Comparison of ENCODE assay signal across 8 cellular contexts in the genomic region with DNA sequence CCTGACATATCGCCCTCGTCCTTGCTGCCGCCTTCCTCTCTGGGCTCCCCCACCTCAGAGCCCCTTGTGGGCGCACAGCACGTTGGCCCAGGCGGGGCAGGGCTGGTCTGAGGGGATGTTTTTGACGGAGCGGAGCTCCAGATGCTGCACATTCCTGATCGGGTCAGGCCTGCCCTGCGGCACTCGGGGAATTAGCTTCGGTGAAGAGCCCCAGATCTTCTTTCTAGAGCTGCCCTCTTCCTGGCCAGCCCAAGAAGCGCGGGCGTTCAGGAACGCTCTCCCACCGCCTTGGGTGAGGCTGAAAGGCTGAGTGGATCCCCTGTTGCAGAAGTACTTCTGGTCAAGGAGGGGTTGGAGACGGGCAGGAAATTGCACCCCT. TPM values are rescaled to one million over a fixed set of nuclear protein-coding genes. Genes with fewer than 3 reads are reported as not detected.
DNase-seq lines count a peak whose midpoint lies in the region; ATAC-seq and TF ChIP-seq lines count a peak whose summit lies in the region.

No MANE protein-coding gene starts in this region.

- DNase-seq in NCI-H2227 (lab: John Stamatoyannopoulos, UW; ENCODE audit: unreplicated experiment), result peak; percentile 71
- no peak for DNase-seq in NCI-H2227 treated with DMSO at 0.1 percent for 48 hours (lab: John Stamatoyannopoulos, UW)
- no peak for DNase-seq in MCF 10A (ENCODE audit: unreplicated experiment)
- peak; percentile 85 for DNase-seq in left kidney (ENCODE audit: low read depth, low spot score)
- DNase-seq in NCI-H1436 (lab: John Stamatoyannopoulos, UW), result no peak
- no peak for DNase-seq in HUDEP-2 (lab: John Stamatoyannopoulos, UW; ENCODE audit: unreplicated experiment in 76 of 76)

- H3K27me3 Mint-ChIP-seq in MCF 10A (ENCODE audit: insufficient read depth, unreplicated experiment), result no peaks in the 10 kb centered on the region

- peak overlapping the region; percentile 96 for H3K27ac Mint-ChIP-seq in MCF 10A (ENCODE audit: low read depth, unreplicated experiment)

- BruUV-seq in MCF 10A (replicated peaks; lab: Mats Ljungman, UMichigan), result no TSS peak

- TF ChIP-seq CTCF in MCF 10A (IDR thresholded peaks at IDR 0.05; ENCODE audit: unreplicated experiment), result no peak

- CTCF ChIA-PET in MCF 10A (lab: Yijun Ruan, JAX), result interaction anchor here (0.8 to 13.5 kb wide), 7 partner anchors 69 to 289 kb away, joined by 3 to 198 read pairs (median 5); a partner anchor contains a TSS

- POLR2A ChIA-PET in MCF 10A (lab: Yijun Ruan, JAX), result interaction anchor here (1.3 to 1.6 kb wide), 2 partner anchors 69 to 108 kb away, joined by 3 to 4 read pairs; no protein-coding TSS in a partner anchor

- no peaks in the 10 kb centered on the region for H3K36me3 ChIP-seq in thymus (ENCODE audit: control insufficient read depth, insufficient read depth)

- ATAC-seq in HG03521 (IDR thresholded peaks at IDR 0.05; ENCODE audit: unreplicated experiment), result no peak

- no peaks in the 10 kb centered on the region for H3K9me3 ChIP-seq in thymus (ENCODE audit: control insufficient read depth)

- H3K36me3 Mint-ChIP-seq in MCF 10A (ENCODE audit: insufficient read depth, unreplicated experiment), result peaks cover 24% of the 10 kb centered on the region

- H3K27ac ChIP-seq in thymus (ENCODE audit: low read depth), result no peak overlapping the region

- peaks cover 5% of the 10 kb centered on the region for H3K4me1 Mint-ChIP-seq in MCF 10A (ENCODE audit: insufficient read depth, unreplicated experiment)

- H3K4me3 ChIP-seq in thymus (ENCODE audit: low read length), result peak overlapping the region; percentile 82

- no peaks in the 10 kb centered on the region for H3K27me3 ChIP-seq in thymus (ENCODE audit: control insufficient read depth, insufficient read depth)

- H3K9me3 Mint-ChIP-seq in MCF 10A (ENCODE audit: unreplicated experiment), result no peaks in the 10 kb centered on the region

- WGBS in thymus, result 27% methylated on average over 18 of the region's 18 CpGs

- peaks cover 17% of the 10 kb centered on the region for H3K4me1 ChIP-seq in thymus (ENCODE audit: control insufficient read depth, insufficient read depth, low read length)

- intact Hi-C loops in MCF 10A (cut with micrococcal nuclease), result no loop called here

- H3K4me3 Mint-ChIP-seq in MCF 10A (ENCODE audit: unreplicated experiment), result peak overlapping the region; percentile 92

RNA-seq across cellular contexts. Expression of a gene that starts 12.1 kb away (rescaled TPM):
- total RNA-seq in MCF 10A (2022), result 0.16 TPM in 1 of 2 replicates, not detected in the other
- polyA plus RNA-seq in thymus, result 5.9 TPM

RNA-seq across cellular contexts. Expression of a gene that starts 19.9 kb away (rescaled TPM):
- total RNA-seq in MCF 10A (2022), result 8.6 and 9.2 TPM in 2 replicates
- polyA plus RNA-seq in thymus, result 13.6 TPM

RNA-seq across cellular contexts. Expression of a gene that starts 30.3 kb away (rescaled TPM):
- total RNA-seq in MCF 10A (2022), result 73.8 and 74.6 TPM in 2 replicates
- polyA plus RNA-seq in thymus, result 21.0 TPM

RNA-seq across cellular contexts. Expression of a gene that starts 40.1 kb away (rescaled TPM):
- 1.1 TPM in 1 of 2 replicates, not detected in the other for total RNA-seq in MCF 10A (2022)
- 164 TPM for polyA plus RNA-seq in thymus

Comparison
In these comparisons a context has a peak if more than half of its experiments do, and no peak if none do; other contexts are left out.
1. DNase-seq: peak in NCI-H2227 (single experiment) and left kidney (single experiment); none in NCI-H2227 treated with DMSO at 0.1 percent for 48 hours (single experiment), MCF 10A (single experiment), NCI-H1436 (single experiment) and HUDEP-2 (0 of 76).